In genomic region chr22:24841261-24841660, GRCh38 we compare ENCODE assay signal across 22 cellular contexts. TPM values are rescaled to one million over a fixed set of nuclear protein-coding genes. Genes with fewer than 3 reads are reported as not detected.
A peak's percentile ranks its signal among the peaks of the same experiment; 100 is the strongest.
DNase-seq lines count a peak whose midpoint lies in the region; ATAC-seq and TF ChIP-seq lines count a peak whose summit lies in the region.
"Had no signal": no experiment of that assay in that cellular context is flagged by ENCODE, and none has a peak within 500 bp of the region (broad histone marks: within the 10 kb centered on the region; RNA-seq: fewer than 3 reads in every experiment).

No MANE protein-coding gene starts in this region.

- H3K27ac ChIP-seq in stomach, result peak overlapping the region in 1 of 5 donors; percentile 28
- no peak overlapping the region for H3K27ac ChIP-seq in CD8-positive, alpha-beta memory T cell (ENCODE audit: low read depth, low read length)
- H3K27ac ChIP-seq: BLaER1 treated with 17β-estradiol and CSF1 and Interleukin-3, amounts not matched to agents 10 nM and 100 nM had no signal

- H3K4me1 Mint-ChIP-seq in CD8-positive, alpha-beta memory T cell, result peaks cover 18 to 35% (median 23%) of the 10 kb centered on the region in 3 donors

- ATAC-seq in left colon, result peak; percentile 96
- ATAC-seq: CD8-positive, alpha-beta T cell; HCT116; Right ventricle myocardium inferior had no signal

- POLR2A ChIA-PET in CD8-positive, alpha-beta memory T cell (lab: Charles Lee), result no interaction called here

- H3K27me3 ChIP-seq in stomach, result no peaks in the 10 kb centered on the region
- H3K27me3 ChIP-seq in CD8-positive, alpha-beta memory T cell (ENCODE audit: insufficient read depth, low read length, poor library complexity, severe bottlenecking), result no peaks in the 10 kb centered on the region
- H3K27me3 ChIP-seq: BLaER1 treated with 17β-estradiol and CSF1 and Interleukin-3, amounts not matched to agents 10 nM and 100 nM had no signal

- 17 to 48% (median 23%) methylated on average over 1 of the region's 1 CpG for WGBS in stomach, 5 donors

- no peak for TF ChIP-seq CTCF in stomach (IDR thresholded peaks at IDR 0.05)

- H3K9me3 ChIP-seq in stomach, result no peaks in the 10 kb centered on the region
- H3K9me3 ChIP-seq in CD8-positive, alpha-beta memory T cell (ENCODE audit: low read length), result no peaks in the 10 kb centered on the region

- H3K27ac Mint-ChIP-seq in CD8-positive, alpha-beta memory T cell, result peak overlapping the region in 2 of 8 donors; percentile 7 to 24
- H3K27ac Mint-ChIP-seq: CD8-positive, alpha-beta T cell; IgD-negative memory B cell had no signal

- CTCF ChIA-PET in CD8-positive, alpha-beta memory T cell (lab: Charles Lee), result interaction anchor here (1.0 kb wide), 1 partner anchor 9 kb away, joined by 5 read pairs; no protein-coding TSS in a partner anchor

- peaks cover 10 to 13% of the 10 kb centered on the region in 2 donors for H3K27me3 Mint-ChIP-seq in CD8-positive, alpha-beta memory T cell

- no peaks in the 10 kb centered on the region for H3K36me3 ChIP-seq in stomach
- H3K36me3 ChIP-seq in CD8-positive, alpha-beta memory T cell (ENCODE audit: insufficient read depth, low read length), result no peaks in the 10 kb centered on the region
- H3K36me3 ChIP-seq: BLaER1 treated with 17β-estradiol and CSF1 and Interleukin-3, amounts not matched to agents 10 nM and 100 nM had no signal

- no peak for TF ChIP-seq POLR2A in stomach (IDR thresholded peaks at IDR 0.05)

- no peak overlapping the region for H3K4me3 ChIP-seq in stomach
- H3K4me3 ChIP-seq in CD8-positive, alpha-beta memory T cell (ENCODE audit: low read length), result no peak overlapping the region
- H3K4me3 ChIP-seq: BLaER1 treated with 17β-estradiol and CSF1 and Interleukin-3, amounts not matched to agents 10 nM and 100 nM had no signal

- no peak for TF ChIP-seq EP300 in stomach (IDR thresholded peaks at IDR 0.05)

- DNase-seq in NCI-H2196 (lab: John Stamatoyannopoulos, UW; ENCODE audit: unreplicated experiment) (peak; percentile 1), NCI-H2196 treated with DMSO at 0.1 percent for 48 hours (lab: John Stamatoyannopoulos, UW; ENCODE audit: unreplicated experiment) (no peak), amniotic epithelial cell (ENCODE audit: low read depth) (peak; percentile 15), left colon (peak; percentile 61 to 66), stomach (peak; percentile 60), NOMO-1 treated with dmso at 0.1 percent for 144 hours (lab: John Stamatoyannopoulos, UW; ENCODE audit: unreplicated experiment) (no peak), NCI-H446 treated with DMSO at 0.1 percent for 48 hours (lab: John Stamatoyannopoulos, UW) (no peak)
- DNase-seq in CD8-positive, alpha-beta memory T cell, result no peak
- DNase-seq: 8988T; Calu3; CD8-positive, alpha-beta T cell; DMS153; EL; GF-D8; NCI-H1694; NCI-H2227 treated with DMSO at 0.1 percent for 48 hours; NCI-H524 treated with DMSO at 0.1 percent for 48 hours; NCI-H82 had no signal

- H3K4me1 ChIP-seq in stomach, result peaks cover 0 to 10% (median 7%) of the 10 kb centered on the region in 4 donors
- no peaks in the 10 kb centered on the region for H3K4me1 ChIP-seq in CD8-positive, alpha-beta memory T cell (ENCODE audit: insufficient read depth, low read length)

- intact Hi-C loops in left colon (cut with DNase I, micrococcal nuclease) (no loop called here), stomach (cut with DNase I; ENCODE audit: low total_unique reads) (no loop called here)

- no peaks in the 10 kb centered on the region for H3K9me3 Mint-ChIP-seq in CD8-positive, alpha-beta memory T cell
- H3K9me3 Mint-ChIP-seq: CD8-positive, alpha-beta T cell had no signal

- H3K4me3 Mint-ChIP-seq in CD8-positive, alpha-beta memory T cell, result no peak overlapping the region
- H3K4me3 Mint-ChIP-seq: CD8-positive, alpha-beta T cell; IgD-negative memory B cell had no signal

- peaks cover 0 to 1% (median 0%) of the 10 kb centered on the region in 3 donors for H3K36me3 Mint-ChIP-seq in CD8-positive, alpha-beta memory T cell
- H3K36me3 Mint-ChIP-seq: CD8-positive, alpha-beta T cell had no signal

RNA-seq across cellular contexts. Expression of gene SGSM1, which starts 35.2 kb away (rescaled TPM):
- total RNA-seq in left colon (1 to 10 TPM; 2.1 to 4.1 TPM), stomach (1 to 10 TPM; 1.3 to 4.7 (median 4.0) TPM)
- under 1 TPM; 0.68 to 0.80 (median 0.76) TPM for polyA plus RNA-seq in stomach
- under 1 TPM; 0.09 to 0.31 TPM for total RNA-seq in CD8-positive, alpha-beta memory T cell
- 0.28 TPM for polyA plus RNA-seq in CD8-positive, alpha-beta memory T cell

Comparison
In these comparisons a context has a peak if more than half of its experiments do, and no peak if none do; other contexts are left out.
1. DNase-seq: peak in NCI-H2196 (single experiment), amniotic epithelial cell (single experiment), left colon (2 of 2) and stomach (single experiment); none in NCI-H2196 treated with DMSO at 0.1 percent for 48 hours (single experiment), CD8-positive, alpha-beta memory T cell (0 of 5), NOMO-1 treated with dmso at 0.1 percent for 144 hours (single experiment) and NCI-H446 treated with DMSO at 0.1 percent for 48 hours (single experiment).